ENCODE assay signal across 12 cellular contexts in the genomic region with DNA sequence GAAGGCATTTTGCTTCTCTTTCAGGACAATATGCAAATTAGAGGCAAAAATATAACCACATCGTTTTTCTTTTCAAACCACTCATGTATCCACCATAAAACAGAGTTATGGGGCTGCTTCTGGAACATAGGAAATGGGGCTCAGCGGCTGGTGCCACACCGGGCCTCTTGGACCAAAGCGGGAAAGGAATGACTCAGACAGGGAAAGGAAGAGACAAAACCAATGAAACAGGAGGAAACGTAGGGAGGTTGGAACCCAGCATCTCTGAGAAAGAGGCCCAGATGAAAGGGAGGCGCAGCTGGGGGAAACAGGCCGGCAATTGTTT. TPM values are rescaled to one million over a fixed set of nuclear protein-coding genes. Genes with fewer than 3 reads are reported as not detected.
A peak's percentile ranks its signal among the peaks of the same experiment; 100 is the strongest.
DNase-seq lines count a peak whose midpoint lies in the region; ATAC-seq and TF ChIP-seq lines count a peak whose summit lies in the region.
"Had no signal": no experiment of that assay in that cellular context is flagged by ENCODE, and none has a peak within 500 bp of the region (broad histone marks: within the 10 kb centered on the region; RNA-seq: fewer than 3 reads in every experiment).

No MANE protein-coding gene starts in this region.

- H3K9me3 ChIP-seq in mucosa of rectum (ENCODE audit: control insufficient read depth in 2 of 2, low read length in 2 of 2), result no peaks in the 10 kb centered on the region
- H3K9me3 ChIP-seq: body of pancreas had no signal

- H3K9ac ChIP-seq in mucosa of rectum (ENCODE audit: low read depth in 1 of 2, low read length in 2 of 2), result peak overlapping the region in 1 of 2 donors; percentile 29

- H3K27ac ChIP-seq in cingulate gyrus (ENCODE audit: low read depth, low read length) (peak overlapping the region; percentile 96), mucosa of rectum (ENCODE audit: low read depth in 2 of 2, low read length in 2 of 2) (peak overlapping the region; percentile 34 to 77)

- no peaks in the 10 kb centered on the region for H3K9me3 Mint-ChIP-seq in activated CD8-positive, alpha-beta T cell treated with anti-CD3 and anti-CD28 coated beads, Interleukin-2, amount 10 ng/mL, durations not matched to agents 7 days and 5 days (ENCODE audit: insufficient read depth)
- no peaks in the 10 kb centered on the region for H3K9me3 Mint-ChIP-seq in activated CD8-positive, alpha-beta T cell treated with anti-CD3 and anti-CD28 coated beads for 36 hours
- no peaks in the 10 kb centered on the region for H3K9me3 Mint-ChIP-seq in type B pancreatic cell
- no peaks in the 10 kb centered on the region for H3K9me3 Mint-ChIP-seq in activated naive CD4-positive, alpha-beta T cell treated with anti-CD3 and anti-CD28 coated beads, Interleukin-2, amount 10 ng/mL, durations not matched to agents 7 days and 5 days

- DNase-seq in activated CD8-positive, alpha-beta T cell treated with anti-CD3 and anti-CD28 coated beads, Interleukin-2, amount 10 ng/mL, durations not matched to agents 7 days and 5 days, result no peak
- DNase-seq in activated CD8-positive, alpha-beta T cell treated with anti-CD3 and anti-CD28 coated beads for 36 hours, result no peak
- DNase-seq in type B pancreatic cell (ENCODE audit: extremely low spot score, unreplicated experiment), result no peak
- no peak for DNase-seq in activated effector memory CD4-positive, alpha-beta T cell treated with anti-CD3 and anti-CD28 coated beads, Interleukin-2, amount 50 U/mL, for 16 hours
- no peak for DNase-seq in activated naive CD4-positive, alpha-beta T cell treated with anti-CD3 and anti-CD28 coated beads, Interleukin-2, amount 10 ng/mL, durations not matched to agents 7 days and 5 days
- DNase-seq: activated CD4-positive, alpha-beta T cell treated with anti-CD3 and anti-CD28 coated beads, Interleukin-2, amount 10 ng/mL, durations not matched to agents 7 days and 5 days; KG1; T-helper 2 cell had no signal

- POLR2A ChIA-PET in activated CD8-positive, alpha-beta T cell treated with anti-CD3 and anti-CD28 coated beads, Interleukin-2, amount 10 ng/mL, durations not matched to agents 7 days and 5 days (lab: Charles Lee), result no interaction called here
- POLR2A ChIA-PET in activated CD8-positive, alpha-beta T cell treated with anti-CD3 and anti-CD28 coated beads for 36 hours (lab: Charles Lee), result no interaction called here

- H3K27me3 Mint-ChIP-seq in activated CD8-positive, alpha-beta T cell treated with anti-CD3 and anti-CD28 coated beads, Interleukin-2, amount 10 ng/mL, durations not matched to agents 7 days and 5 days (ENCODE audit: low read depth), result peaks cover 20% of the 10 kb centered on the region
- H3K27me3 Mint-ChIP-seq in activated CD8-positive, alpha-beta T cell treated with anti-CD3 and anti-CD28 coated beads for 36 hours, result peaks cover 12% of the 10 kb centered on the region
- H3K27me3 Mint-ChIP-seq in type B pancreatic cell, result no peaks in the 10 kb centered on the region
- peaks cover 61% of the 10 kb centered on the region for H3K27me3 Mint-ChIP-seq in activated naive CD4-positive, alpha-beta T cell treated with anti-CD3 and anti-CD28 coated beads, Interleukin-2, amount 10 ng/mL, durations not matched to agents 7 days and 5 days

- no peak for ATAC-seq in activated CD8-positive, alpha-beta T cell treated with anti-CD3 and anti-CD28 coated beads, Interleukin-2, amount 10 ng/mL, durations not matched to agents 7 days and 5 days
- ATAC-seq in activated CD8-positive, alpha-beta T cell treated with anti-CD3 and anti-CD28 coated beads for 36 hours, result no peak
- ATAC-seq in HG03460 (IDR thresholded peaks at IDR 0.05; ENCODE audit: unreplicated experiment), result no peak

- peaks cover 23 to 32% of the 10 kb centered on the region in 2 donors for H3K4me1 ChIP-seq in mucosa of rectum (ENCODE audit: control insufficient read depth in 2 of 2, insufficient read depth in 2 of 2, low read length in 2 of 2)

- no peak for TF ChIP-seq CTCF in activated CD8-positive, alpha-beta T cell treated with anti-CD3 and anti-CD28 coated beads for 36 hours (IDR thresholded peaks at IDR 0.05)
- TF ChIP-seq CTCF in type B pancreatic cell (conservative IDR thresholded peaks at IDR 0.05), result no peak

- no peaks in the 10 kb centered on the region for H3K36me3 Mint-ChIP-seq in activated CD8-positive, alpha-beta T cell treated with anti-CD3 and anti-CD28 coated beads, Interleukin-2, amount 10 ng/mL, durations not matched to agents 7 days and 5 days (ENCODE audit: low read depth)
- H3K36me3 Mint-ChIP-seq in activated CD8-positive, alpha-beta T cell treated with anti-CD3 and anti-CD28 coated beads for 36 hours (ENCODE audit: low read depth), result no peaks in the 10 kb centered on the region
- H3K36me3 Mint-ChIP-seq in type B pancreatic cell, result no peaks in the 10 kb centered on the region
- no peaks in the 10 kb centered on the region for H3K36me3 Mint-ChIP-seq in activated naive CD4-positive, alpha-beta T cell treated with anti-CD3 and anti-CD28 coated beads, Interleukin-2, amount 10 ng/mL, durations not matched to agents 7 days and 5 days

- H3K36me3 ChIP-seq in mucosa of rectum (ENCODE audit: control insufficient read depth in 2 of 2, insufficient read depth in 2 of 2, low read length in 2 of 2), result no peaks in the 10 kb centered on the region

- no peak overlapping the region for H3K4me3 ChIP-seq in mucosa of rectum (ENCODE audit: low read length in 2 of 2)
- H3K4me3 ChIP-seq: body of pancreas had no signal

- no peak overlapping the region for H3K4me3 Mint-ChIP-seq in activated CD8-positive, alpha-beta T cell treated with anti-CD3 and anti-CD28 coated beads, Interleukin-2, amount 10 ng/mL, durations not matched to agents 7 days and 5 days
- no peak overlapping the region for H3K4me3 Mint-ChIP-seq in activated CD8-positive, alpha-beta T cell treated with anti-CD3 and anti-CD28 coated beads for 36 hours
- H3K4me3 Mint-ChIP-seq in type B pancreatic cell, result no peak overlapping the region
- no peak overlapping the region for H3K4me3 Mint-ChIP-seq in activated naive CD4-positive, alpha-beta T cell treated with anti-CD3 and anti-CD28 coated beads, Interleukin-2, amount 10 ng/mL, durations not matched to agents 7 days and 5 days
- H3K4me3 Mint-ChIP-seq: activated CD4-positive, alpha-beta T cell treated with anti-CD3 and anti-CD28 coated beads, Interleukin-2, amount 10 ng/mL, durations not matched to agents 7 days and 5 days had no signal

- no peaks in the 10 kb centered on the region for H3K27me3 ChIP-seq in mucosa of rectum (ENCODE audit: control insufficient read depth in 2 of 2, insufficient read depth in 2 of 2, low read length in 2 of 2)
- H3K27me3 ChIP-seq: body of pancreas had no signal

- peak overlapping the region; percentile 43 for H3K27ac Mint-ChIP-seq in activated CD8-positive, alpha-beta T cell treated with anti-CD3 and anti-CD28 coated beads, Interleukin-2, amount 10 ng/mL, durations not matched to agents 7 days and 5 days
- H3K27ac Mint-ChIP-seq in activated CD8-positive, alpha-beta T cell treated with anti-CD3 and anti-CD28 coated beads for 36 hours, result no peak overlapping the region
- H3K27ac Mint-ChIP-seq in type B pancreatic cell, result peak overlapping the region; percentile 68
- no peak overlapping the region for H3K27ac Mint-ChIP-seq in activated naive CD4-positive, alpha-beta T cell treated with anti-CD3 and anti-CD28 coated beads, Interleukin-2, amount 10 ng/mL, durations not matched to agents 7 days and 5 days
- H3K27ac Mint-ChIP-seq: activated CD4-positive, alpha-beta T cell treated with anti-CD3 and anti-CD28 coated beads, Interleukin-2, amount 10 ng/mL, durations not matched to agents 7 days and 5 days had no signal

- intact Hi-C loops in activated CD8-positive, alpha-beta T cell treated with anti-CD3 and anti-CD28 coated beads for 36 hours (cut with micrococcal nuclease), result no loop called here

- H3K4me1 Mint-ChIP-seq in activated CD8-positive, alpha-beta T cell treated with anti-CD3 and anti-CD28 coated beads, Interleukin-2, amount 10 ng/mL, durations not matched to agents 7 days and 5 days (ENCODE audit: low read depth), result peaks cover 12% of the 10 kb centered on the region
- H3K4me1 Mint-ChIP-seq in activated CD8-positive, alpha-beta T cell treated with anti-CD3 and anti-CD28 coated beads for 36 hours (ENCODE audit: low read depth), result no peaks in the 10 kb centered on the region
- H3K4me1 Mint-ChIP-seq in type B pancreatic cell (ENCODE audit: unreplicated experiment), result peaks cover 64% of the 10 kb centered on the region
- peaks cover 13% of the 10 kb centered on the region for H3K4me1 Mint-ChIP-seq in activated naive CD4-positive, alpha-beta T cell treated with anti-CD3 and anti-CD28 coated beads, Interleukin-2, amount 10 ng/mL, durations not matched to agents 7 days and 5 days

- CTCF ChIA-PET in activated CD8-positive, alpha-beta T cell treated with anti-CD3 and anti-CD28 coated beads, Interleukin-2, amount 10 ng/mL, durations not matched to agents 7 days and 5 days (lab: Charles Lee), result interaction anchor here (1.2 to 1.4 kb wide), 2 partner anchors 34 to 184 kb away, joined by 3 read pairs; no protein-coding TSS in a partner anchor
- CTCF ChIA-PET in activated CD8-positive, alpha-beta T cell treated with anti-CD3 and anti-CD28 coated beads for 36 hours (lab: Charles Lee), result interaction anchor here (1.6 kb wide), 1 partner anchor 186 kb away, joined by 3 read pairs; no protein-coding TSS in a partner anchor
- CTCF ChIA-PET in activated naive CD4-positive, alpha-beta T cell treated with anti-CD3 and anti-CD28 coated beads, Interleukin-2, amount 10 ng/mL, durations not matched to agents 7 days and 5 days (lab: Charles Lee), result no interaction called here

RNA-seq across cellular contexts. Expression of gene CUEDC1, which starts 28.5 kb away (rescaled TPM):
- under 1 TPM in 1 of 2 experiments, not detected in 1; 0.18 TPM for total RNA-seq in activated CD8-positive, alpha-beta T cell treated with anti-CD3 and anti-CD28 coated beads, Interleukin-2, amount 10 ng/mL, durations not matched to agents 7 days and 5 days
- total RNA-seq in activated CD8-positive, alpha-beta T cell treated with anti-CD3 and anti-CD28 coated beads for 36 hours, result under 1 TPM; 0.29 to 0.40 TPM
- 29.8 and 31.3 TPM in 2 replicates for total RNA-seq in type B pancreatic cell (ENCODE audit: low replicate concordance)

Comparison
In these comparisons a context has a peak if more than half of its experiments do, and no peak if none do; other contexts are left out.
1. H3K27ac Mint-ChIP-seq: peak in activated CD8-positive, alpha-beta T cell treated with anti-CD3 and anti-CD28 coated beads, Interleukin-2, amount 10 ng/mL, durations not matched to agents 7 days and 5 days (single experiment) and type B pancreatic cell (single experiment); none in activated CD8-positive, alpha-beta T cell treated with anti-CD3 and anti-CD28 coated beads for 36 hours (single experiment) and activated naive CD4-positive, alpha-beta T cell treated with anti-CD3 and anti-CD28 coated beads, Interleukin-2, amount 10 ng/mL, durations not matched to agents 7 days and 5 days (single experiment).
2. RNA of gene CUEDC1, which starts 28.5 kb away (total RNA-seq): 29.8 to 31.3 TPM in type B pancreatic cell; 0.29 to 0.40 TPM in activated CD8-positive, alpha-beta T cell treated with anti-CD3 and anti-CD28 coated beads for 36 hours and 0.18 TPM in activated CD8-positive, alpha-beta T cell treated with anti-CD3 and anti-CD28 coated beads, Interleukin-2, amount 10 ng/mL, durations not matched to agents 7 days and 5 days; every median in the first group is over 10 times any median in the second.